23 cellular contexts compared by ENCODE assay signal in genomic region chr3:38970851-38971638, GRCh38.
DNase-seq lines count a peak whose midpoint lies in the region; ATAC-seq and TF ChIP-seq lines count a peak whose summit lies in the region.
"Had no signal": no experiment of that assay in that cellular context is flagged by ENCODE, and none has a peak within 500 bp of the region (broad histone marks: within the 10 kb centered on the region; RNA-seq: fewer than 3 reads in every experiment).

No MANE protein-coding gene starts in this region.

- H3K4me2 ChIP-seq in mesendoderm (ENCODE audit: low read length) = no peak overlapping the region
- H3K4me2 ChIP-seq: BLaER1 had no signal

- 87% methylated on average over 7 of the region's 7 CpGs for WGBS in esophagus muscularis mucosa
- no CpG with 5 or more reads among the region's 7 CpGs for WGBS in mesendoderm (ENCODE audit: extremely low coverage, insufficient coverage, low lambda C conversion rate)

- no peak overlapping the region for H3K4me3 Mint-ChIP-seq in osteocyte (ENCODE audit: unreplicated experiment)
- H3K4me3 Mint-ChIP-seq: CD14-positive monocyte; CD4-positive, alpha-beta memory T cell; CD4-positive, CD25-positive, alpha-beta regulatory T cell; CD8-positive, alpha-beta memory T cell had no signal

- TF ChIP-seq EP300 in esophagus muscularis mucosa (IDR thresholded peaks at IDR 0.05) = no peak

- no peaks in the 10 kb centered on the region for H3K79me1 ChIP-seq in mesendoderm (ENCODE audit: low read length)

- intact Hi-C loops in esophagus muscularis mucosa (cut with DNase I) = no loop called here

- peaks cover 0 to 11% (median 0%) of the 10 kb centered on the region in 4 donors for H3K27me3 ChIP-seq in esophagus muscularis mucosa
- H3K27me3 ChIP-seq in mesendoderm (ENCODE audit: insufficient read depth, low read length, poor library complexity) = no peaks in the 10 kb centered on the region
- H3K27me3 ChIP-seq: BE2C, BLaER1 had no signal

- H3K27me3 Mint-ChIP-seq in osteocyte (ENCODE audit: unreplicated experiment) = peaks cover 26% of the 10 kb centered on the region

- no peak overlapping the region for H3K27ac ChIP-seq in esophagus muscularis mucosa (replicated peaks in 1 of 4)
- H3K27ac ChIP-seq in mesendoderm (ENCODE audit: low read depth, low read length) = no peak overlapping the region
- H3K27ac ChIP-seq: BLaER1 had no signal

- H3K4me1 Mint-ChIP-seq in osteocyte (ENCODE audit: unreplicated experiment) = no peaks in the 10 kb centered on the region
- H3K4me1 Mint-ChIP-seq: CD14-positive monocyte; CD4-positive, alpha-beta memory T cell; CD4-positive, CD25-positive, alpha-beta regulatory T cell; CD8-positive, alpha-beta memory T cell had no signal

- no peaks in the 10 kb centered on the region for H3K36me3 Mint-ChIP-seq in osteocyte (ENCODE audit: unreplicated experiment)
- H3K36me3 Mint-ChIP-seq: CD14-positive monocyte; CD4-positive, alpha-beta memory T cell; CD4-positive, CD25-positive, alpha-beta regulatory T cell; CD8-positive, alpha-beta memory T cell had no signal

- no peak overlapping the region for H3K27ac Mint-ChIP-seq in osteocyte (ENCODE audit: unreplicated experiment)
- H3K27ac Mint-ChIP-seq: CD14-positive monocyte; CD4-positive, alpha-beta memory T cell; CD4-positive, CD25-positive, alpha-beta regulatory T cell; CD8-positive, alpha-beta memory T cell had no signal

- H3K9ac ChIP-seq in mesendoderm (ENCODE audit: low read length) = no peak overlapping the region
- H3K9ac ChIP-seq: BLaER1 had no signal

- no peak overlapping the region for H4K5ac ChIP-seq in mesendoderm (ENCODE audit: low read length)

- H3K9me3 Mint-ChIP-seq in osteocyte (ENCODE audit: unreplicated experiment) = no peaks in the 10 kb centered on the region
- H3K9me3 Mint-ChIP-seq: CD14-positive monocyte; CD4-positive, alpha-beta memory T cell; CD8-positive, alpha-beta memory T cell had no signal

- no peaks in the 10 kb centered on the region for H3K79me2 ChIP-seq in mesendoderm (ENCODE audit: control insufficient read depth, insufficient read depth, low read length)

- no peak overlapping the region for H2BK15ac ChIP-seq in mesendoderm (replicated peaks; ENCODE audit: low read depth)

- H3K36me3 ChIP-seq in esophagus muscularis mucosa = no peaks in the 10 kb centered on the region
- no peaks in the 10 kb centered on the region for H3K36me3 ChIP-seq in mesendoderm (ENCODE audit: control insufficient read depth, insufficient read depth, low read length)
- H3K36me3 ChIP-seq: BE2C, BLaER1 had no signal

- H2AK5ac ChIP-seq in mesendoderm (ENCODE audit: low read length) = no peak overlapping the region

- H3K23ac ChIP-seq in mesendoderm (ENCODE audit: low read length) = peak overlapping the region; percentile 9

- DNase-seq in esophagus muscularis mucosa (ENCODE audit: extremely low spot score) = peak; percentile 57
- no peak for DNase-seq in mesendoderm
- DNase-seq in osteocyte (ENCODE audit: extremely low spot score, unreplicated experiment) = peak; percentile 73
- DNase-seq in activated T-cell treated with anti-CD3 and anti-CD28 coated beads, Interleukin-2, amount 50 U/mL, for 48 hours = no peak
- DNase-seq: 8988T; ACHN; BE2C; C1 segment of cervical spinal cord; CD4-positive, alpha-beta memory T cell; CD4-positive, CD25-positive, alpha-beta regulatory T cell; CD8-positive, alpha-beta memory T cell; COR-L47; DMS 273 treated with DMSO at 0.1 percent for 48 hours; DMS153; DMS53; DMS79; DND-41; EL; GDM1 had no signal

- H3K4me3 ChIP-seq in esophagus muscularis mucosa (no peak overlapping the region), mesendoderm (ENCODE audit: low read length) (no peak overlapping the region)
- H3K4me3 ChIP-seq: BLaER1, GM12878 had no signal

- H3K4me1 ChIP-seq in esophagus muscularis mucosa (no peaks in the 10 kb centered on the region), mesendoderm (ENCODE audit: control insufficient read depth, low read depth, low read length) (no peaks in the 10 kb centered on the region)
- H3K4me1 ChIP-seq: BE2C, BLaER1 had no signal

- H3K4ac ChIP-seq in mesendoderm (ENCODE audit: low read depth, low read length) = no peak overlapping the region

- no peak for TF ChIP-seq CTCF in esophagus muscularis mucosa (IDR thresholded peaks at IDR 0.05)
- no peak for TF ChIP-seq CTCF in osteocyte (IDR thresholded peaks at IDR 0.05)

- H3K9me3 ChIP-seq in esophagus muscularis mucosa = no peaks in the 10 kb centered on the region
- H3K9me3 ChIP-seq: BE2C, BLaER1 had no signal

- no peak overlapping the region for H3K18ac ChIP-seq in mesendoderm (ENCODE audit: low read length)

- TF ChIP-seq POLR2A in esophagus muscularis mucosa (IDR thresholded peaks at IDR 0.05; ENCODE audit: low read depth) = no peak

- no peak for ATAC-seq in HG03175 (IDR thresholded peaks at IDR 0.05; ENCODE audit: unreplicated experiment)
- ATAC-seq: GM12878 had no signal

- H3K56ac ChIP-seq in mesendoderm (ENCODE audit: low read length) = no peak overlapping the region

- H2BK5ac ChIP-seq in mesendoderm (ENCODE audit: low read length) = no peak overlapping the region

- no peak overlapping the region for H2BK120ac ChIP-seq in mesendoderm (ENCODE audit: low read depth, low read length)

- no peak overlapping the region for H4K8ac ChIP-seq in mesendoderm (ENCODE audit: low read depth, low read length)

Comparison
In these comparisons a context has a peak if more than half of its experiments do, and no peak if none do; other contexts are left out.
1. DNase-seq: peak in esophagus muscularis mucosa (single experiment) and osteocyte (single experiment); none in mesendoderm (single experiment) and activated T-cell treated with anti-CD3 and anti-CD28 coated beads, Interleukin-2, amount 50 U/mL, for 48 hours (0 of 2).